In the genomic region with DNA sequence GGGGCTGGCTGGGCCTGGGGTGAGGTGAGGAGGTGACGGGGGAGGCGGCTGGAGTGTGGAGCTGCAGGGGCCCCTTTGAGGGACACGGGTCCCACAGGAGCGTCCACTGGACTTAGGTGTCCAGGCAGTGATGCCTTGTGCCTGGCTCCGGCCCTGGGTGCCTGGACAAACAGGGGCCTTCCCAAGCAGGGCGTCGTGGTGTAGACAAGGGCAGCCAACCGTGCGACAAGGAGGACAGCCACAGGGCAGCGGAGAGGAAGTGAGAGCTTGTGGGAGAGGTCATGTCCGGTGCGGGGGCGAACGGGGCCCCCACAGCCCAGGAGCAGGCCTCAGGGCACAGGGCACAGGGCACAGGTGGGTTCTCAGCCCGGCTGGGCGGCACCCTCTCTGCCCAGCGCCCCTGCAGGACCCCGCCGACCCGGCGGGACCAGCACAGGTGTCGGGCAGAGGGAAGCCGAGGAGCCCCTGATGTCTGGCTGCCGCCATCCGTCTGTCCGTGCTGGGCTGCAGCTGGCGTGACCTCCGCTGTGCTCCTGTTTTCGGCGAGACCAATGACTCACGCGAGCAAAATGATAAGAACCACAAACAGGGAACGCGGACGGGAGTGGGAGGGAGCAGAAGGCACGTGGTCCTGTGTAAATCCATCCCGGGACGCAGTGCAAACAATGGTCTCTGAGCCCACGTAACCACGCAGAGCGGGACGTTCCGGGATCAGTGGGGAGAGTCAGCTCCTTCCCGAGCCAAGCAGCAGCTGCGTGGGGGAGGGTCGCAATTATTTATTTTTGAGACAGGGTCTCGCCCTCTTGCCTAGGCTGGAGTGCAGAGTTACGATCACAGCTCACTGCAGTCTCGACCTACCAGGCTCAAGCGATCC, we compare ENCODE assay signal across 2 cellular contexts.
A peak's percentile ranks its signal among the peaks of the same experiment; 100 is the strongest.
TF ChIP-seq lines count a peak whose summit lies in the region.

No MANE protein-coding gene starts in this region.

TF ChIP-seq in Ishikawa, 13 proteins besides CTCF, POLR2A, EP300 and RAD21:
- TF ChIP-seq ZBTB7A (IDR thresholded peaks at IDR 0.05; ENCODE audit: low read depth) (0 out of 2 replicates have a peak, but pooled peaks have one; percentile 4), EGR1 (IDR thresholded peaks at IDR 0.05) (no peak), TAF1 (IDR thresholded peaks at IDR 0.05; ENCODE audit: low read depth) (no peak), CEBPB (IDR thresholded peaks at IDR 0.05) (no peak)

TF ChIP-seq in H1, 55 proteins besides CTCF, POLR2A, EP300 and RAD21:
- TF ChIP-seq, protein P1, sequence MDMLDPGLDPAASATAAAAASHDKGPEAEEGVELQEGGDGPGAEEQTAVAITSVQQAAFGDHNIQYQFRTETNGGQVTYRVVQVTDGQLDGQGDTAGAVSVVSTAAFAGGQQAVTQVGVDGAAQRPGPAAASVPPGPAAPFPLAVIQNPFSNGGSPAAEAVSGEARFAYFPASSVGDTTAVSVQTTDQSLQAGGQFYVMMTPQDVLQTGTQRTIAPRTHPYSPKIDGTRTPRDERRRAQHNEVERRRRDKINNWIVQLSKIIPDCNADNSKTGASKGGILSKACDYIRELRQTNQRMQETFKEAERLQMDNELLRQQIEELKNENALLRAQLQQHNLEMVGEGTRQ (IDR thresholded peaks at IDR 0.05; ENCODE audit: low read length), result no peak
TF ChIP-seq in H1: peak in this region for 0.
